Comparison of ENCODE assay signal across 1 cellular context in the genomic region with DNA sequence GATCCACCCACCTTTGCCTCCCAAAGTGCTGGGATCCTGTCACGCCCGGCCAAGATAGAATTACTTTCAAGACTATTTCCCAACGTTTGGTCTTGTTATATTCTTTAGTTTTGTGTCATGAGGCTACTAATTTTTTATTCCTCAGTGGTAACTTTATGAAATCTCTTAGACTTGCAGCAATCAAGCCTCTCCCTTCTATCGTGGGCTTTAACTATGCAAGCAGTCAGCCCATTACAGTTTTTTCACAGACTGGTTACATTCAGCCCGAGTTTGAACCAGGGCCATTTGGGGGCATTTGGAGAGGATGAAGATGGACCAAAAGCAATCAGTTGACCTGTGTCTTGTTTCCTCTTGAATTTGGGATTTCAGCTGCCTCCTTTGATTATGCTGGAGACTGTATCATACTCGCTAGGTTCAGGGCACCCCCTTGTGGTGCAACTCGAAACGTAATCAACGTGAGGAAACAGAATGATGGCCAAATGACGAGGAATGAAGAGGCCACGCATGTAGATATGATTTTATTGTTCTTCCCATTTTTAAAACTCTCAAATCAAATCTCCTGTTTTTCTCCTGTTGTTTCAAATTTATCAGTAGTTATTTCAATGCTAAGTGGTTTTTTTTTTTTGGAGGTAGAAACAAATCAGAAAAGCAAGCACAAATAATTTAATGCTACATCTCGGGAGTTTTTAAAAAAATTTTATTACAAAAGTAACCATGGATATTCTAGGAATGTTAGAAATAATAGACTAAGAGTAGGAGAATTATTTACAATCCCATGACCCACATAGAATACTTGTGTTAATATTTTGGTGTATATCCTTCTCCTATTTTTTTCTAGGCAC.
TF ChIP-seq lines count a peak whose summit lies in the region.

No MANE protein-coding gene starts in this region.

TF ChIP-seq in K562, 482 proteins besides CTCF, POLR2A, EP300 and RAD21 (continued from another document):
- TF ChIP-seq PRPF4 (IDR thresholded peaks at IDR 0.05; ENCODE audit: insufficient read depth, low read depth, low read length, poor library complexity, severe bottlenecking): no peak
- no peak for TF ChIP-seq ESRRA (IDR thresholded peaks at IDR 0.05; ENCODE audit: borderline replicate concordance, low read depth)
- TF ChIP-seq KDM5B (IDR thresholded peaks at IDR 0.05; ENCODE audit: insufficient replicate concordance, low read depth, low read length): no peak
- no peak for TF ChIP-seq SREBF1 (IDR thresholded peaks at IDR 0.05; ENCODE audit: borderline replicate concordance, low read depth, low read length)
- no peak for TF ChIP-seq MCM7 (IDR thresholded peaks at IDR 0.05)
- TF ChIP-seq HLTF (IDR thresholded peaks at IDR 0.05): no peak
- TF ChIP-seq CREM (IDR thresholded peaks at IDR 0.05; ENCODE audit: low read depth): 0 out of 2 replicates have a peak, but pooled peaks have one; percentile 11
- TF ChIP-seq FOXJ3 (CRISPR knock-in tag; IDR thresholded peaks at IDR 0.05): no peak
- TF ChIP-seq ADNP (tag; IDR thresholded peaks at IDR 0.05): no peak
- TF ChIP-seq ZNF507 (tag; conservative IDR thresholded peaks at IDR 0.05): no peak
- TF ChIP-seq SMC3 (conservative IDR thresholded peaks at IDR 0.05; ENCODE audit: insufficient read depth, low read depth, low read length): peak; percentile 55; the same call in 1 of the 2 replicates
- no peak for TF ChIP-seq MEF2D (tag; conservative IDR thresholded peaks at IDR 0.05; ENCODE audit: low read depth)
- TF ChIP-seq, protein P1, sequence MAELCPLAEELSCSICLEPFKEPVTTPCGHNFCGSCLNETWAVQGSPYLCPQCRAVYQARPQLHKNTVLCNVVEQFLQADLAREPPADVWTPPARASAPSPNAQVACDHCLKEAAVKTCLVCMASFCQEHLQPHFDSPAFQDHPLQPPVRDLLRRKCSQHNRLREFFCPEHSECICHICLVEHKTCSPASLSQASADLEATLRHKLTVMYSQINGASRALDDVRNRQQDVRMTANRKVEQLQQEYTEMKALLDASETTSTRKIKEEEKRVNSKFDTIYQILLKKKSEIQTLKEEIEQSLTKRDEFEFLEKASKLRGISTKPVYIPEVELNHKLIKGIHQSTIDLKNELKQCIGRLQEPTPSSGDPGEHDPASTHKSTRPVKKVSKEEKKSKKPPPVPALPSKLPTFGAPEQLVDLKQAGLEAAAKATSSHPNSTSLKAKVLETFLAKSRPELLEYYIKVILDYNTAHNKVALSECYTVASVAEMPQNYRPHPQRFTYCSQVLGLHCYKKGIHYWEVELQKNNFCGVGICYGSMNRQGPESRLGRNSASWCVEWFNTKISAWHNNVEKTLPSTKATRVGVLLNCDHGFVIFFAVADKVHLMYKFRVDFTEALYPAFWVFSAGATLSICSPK (IDR thresholded peaks at IDR 0.05; ENCODE audit: borderline replicate concordance): no peak
- no peak for TF ChIP-seq CTBP1 (IDR thresholded peaks at IDR 0.05; ENCODE audit: borderline replicate concordance)
TF ChIP-seq in K562: peak in this region for 3.
